ENCODE assay signal across 8 cellular contexts in genomic region chr4:176791591-176792347, GRCh38. TPM values are rescaled to one million over a fixed set of nuclear protein-coding genes. Genes with fewer than 3 reads are reported as not detected.
DNase-seq lines count a peak whose midpoint lies in the region; ATAC-seq lines count a peak whose summit lies in the region.

No MANE protein-coding gene starts in this region.

- H3K4me3 ChIP-seq in GM08714 (ENCODE audit: low read length) = peak overlapping the region; percentile 42
- H3K4me3 ChIP-seq in iPS-11a (ENCODE audit: low read depth, low read length) = peak overlapping the region; percentile 53
- peak overlapping the region; percentile 40 to 75 (median 62) for H3K4me3 ChIP-seq in skin epidermis

- intact Hi-C loops in activated T-helper 2 cell treated with anti-CD3 and anti-CD28 coated beads, Interferon-gamma antibody, Interleukin-2, Interleukin-4, amounts not matched to agents 10 μg/mL and 5 μg/mL and 100 μg/mL, durations not matched to agents 14 hours and 24 hours and 36 hours (cut with micrococcal nuclease) = loop anchor here (2.0 to 10.0 kb wide), 3 partner anchors 111 to 543 kb away; no protein-coding TSS in a partner anchor

- H3K27ac Mint-ChIP-seq in activated T-helper 2 cell treated with anti-CD3 and anti-CD28 coated beads, Interferon-gamma antibody, Interleukin-2, Interleukin-4, amounts not matched to agents 10 μg/mL and 5 μg/mL and 100 μg/mL, durations not matched to agents 14 hours and 24 hours and 36 hours = no peak overlapping the region

- H3K27ac ChIP-seq in skin epidermis = peak overlapping the region in 18 of 21 experiments; percentile 50 to 91 (median 76)

- DNase-seq in activated T-helper 2 cell treated with anti-CD3 and anti-CD28 coated beads, Interferon-gamma antibody, Interleukin-2, Interleukin-4, amounts not matched to agents 10 μg/mL and 5 μg/mL and 100 μg/mL, durations not matched to agents 14 hours and 24 hours and 36 hours (ENCODE audit: low spot score) = no peak
- DNase-seq in G401 (ENCODE audit: low spot score) (no peak), AG08395 (ENCODE audit: low spot score) (no peak), UCSD-AML1 (lab: John Stamatoyannopoulos, UW; ENCODE audit: unreplicated experiment) (no peak)

- H3K36me3 Mint-ChIP-seq in activated T-helper 2 cell treated with anti-CD3 and anti-CD28 coated beads, Interferon-gamma antibody, Interleukin-2, Interleukin-4, amounts not matched to agents 10 μg/mL and 5 μg/mL and 100 μg/mL, durations not matched to agents 14 hours and 24 hours and 36 hours (ENCODE audit: low read depth) = no peaks in the 10 kb centered on the region

- H3K9me3 Mint-ChIP-seq in activated T-helper 2 cell treated with anti-CD3 and anti-CD28 coated beads, Interferon-gamma antibody, Interleukin-2, Interleukin-4, amounts not matched to agents 10 μg/mL and 5 μg/mL and 100 μg/mL, durations not matched to agents 14 hours and 24 hours and 36 hours = no peaks in the 10 kb centered on the region

- peak overlapping the region; percentile 58 for H3K4me3 Mint-ChIP-seq in activated T-helper 2 cell treated with anti-CD3 and anti-CD28 coated beads, Interferon-gamma antibody, Interleukin-2, Interleukin-4, amounts not matched to agents 10 μg/mL and 5 μg/mL and 100 μg/mL, durations not matched to agents 14 hours and 24 hours and 36 hours (ENCODE audit: low read depth)

- peaks cover 44% of the 10 kb centered on the region for H3K27me3 Mint-ChIP-seq in activated T-helper 2 cell treated with anti-CD3 and anti-CD28 coated beads, Interferon-gamma antibody, Interleukin-2, Interleukin-4, amounts not matched to agents 10 μg/mL and 5 μg/mL and 100 μg/mL, durations not matched to agents 14 hours and 24 hours and 36 hours (ENCODE audit: low read depth)

- H3K4me1 Mint-ChIP-seq in activated T-helper 2 cell treated with anti-CD3 and anti-CD28 coated beads, Interferon-gamma antibody, Interleukin-2, Interleukin-4, amounts not matched to agents 10 μg/mL and 5 μg/mL and 100 μg/mL, durations not matched to agents 14 hours and 24 hours and 36 hours (ENCODE audit: low read depth) = peaks cover 11% of the 10 kb centered on the region

- in situ Hi-C loops in G401 (cut with HindIII; ENCODE audit: low sequenced_read_pairs) = no loop called here

- ATAC-seq in HG02588 (IDR thresholded peaks at IDR 0.05; ENCODE audit: unreplicated experiment) = peak; percentile 24

RNA-seq across cellular contexts. Expression of gene VEGFC, which starts 1.0 kb away (rescaled TPM):
- total RNA-seq in activated T-helper 2 cell treated with anti-CD3 and anti-CD28 coated beads, Interferon-gamma antibody, Interleukin-2, Interleukin-4, amounts not matched to agents 10 μg/mL and 5 μg/mL and 100 μg/mL, durations not matched to agents 14 hours and 24 hours and 36 hours = 0.11 TPM in 1 of 2 replicates, not detected in the other
- total RNA-seq in G401 (2014; rRNA removed; shearing (Covaris generic)) = 0.14 TPM in 1 of 2 replicates, not detected in the other
